ENCODE assay signal across 14 cellular contexts in genomic region chr4:16858275-16858752, GRCh38. TPM values are rescaled to one million over a fixed set of nuclear protein-coding genes. Genes with fewer than 3 reads are reported as not detected.
DNase-seq lines count a peak whose midpoint lies in the region; ATAC-seq, FAIRE-seq and TF ChIP-seq lines count a peak whose summit lies in the region.
"Had no signal": no experiment of that assay in that cellular context is flagged by ENCODE, and none has a peak within 500 bp of the region (broad histone marks: within the 10 kb centered on the region; RNA-seq: fewer than 3 reads in every experiment).

No MANE protein-coding gene starts in this region.

- intact Hi-C loops in OCI-LY7 (cut with micrococcal nuclease; ENCODE audit: unreplicated experiment) = no loop called here

- no peak overlapping the region for H3K4me2 ChIP-seq in OCI-LY7 (ENCODE audit: low read length)

- TF ChIP-seq CTCF in OCI-LY7 (conservative IDR thresholded peaks at IDR 0.05; ENCODE audit: low read length) = no peak

- CTCF ChIA-PET in OCI-LY7 (lab: Charles Lee; ENCODE audit: unreplicated experiment) = no interaction called here

- ATAC-seq in esophagus mucosa = peak; percentile 29
- ATAC-seq in GM19324 (IDR thresholded peaks at IDR 0.05; ENCODE audit: low FRiP score, unreplicated experiment) = no peak
- ATAC-seq in GM21515 (IDR thresholded peaks at IDR 0.05; ENCODE audit: unreplicated experiment) = no peak
- ATAC-seq: effector memory CD8-positive, alpha-beta T cell had no signal

- H4K20me1 ChIP-seq in OCI-LY7 (ENCODE audit: insufficient read depth, low read length) = no peaks in the 10 kb centered on the region

- no peak overlapping the region for H3K27ac ChIP-seq in OCI-LY7 (ENCODE audit: low read depth, low read length, poor library complexity, severe bottlenecking)

- H3K36me3 ChIP-seq in NT2/D1 (ENCODE audit: insufficient read depth, insufficient read length, low read length) (no peaks in the 10 kb centered on the region), OCI-LY7 (ENCODE audit: insufficient read depth, low read length) (no peaks in the 10 kb centered on the region)

- H3K9me3 ChIP-seq in NT2/D1 (ENCODE audit: insufficient read depth, low read length) = no peaks in the 10 kb centered on the region
- no peaks in the 10 kb centered on the region for H3K9me3 ChIP-seq in OCI-LY7 (ENCODE audit: low read length)

- H3K4me3 ChIP-seq in NT2/D1 (ENCODE audit: insufficient read length, low read depth) = no peak overlapping the region
- no peak overlapping the region for H3K4me3 ChIP-seq in OCI-LY7 (ENCODE audit: low read depth, low read length, poor library complexity, severe bottlenecking)

- FAIRE-seq in urothelium cell line (lab: Jason Lieb, UNC) = no peak

- no peak overlapping the region for H2AFZ ChIP-seq in OCI-LY7 (ENCODE audit: low read length)

- H3K9me2 ChIP-seq in OCI-LY7 (ENCODE audit: insufficient read depth, low read length) = no peaks in the 10 kb centered on the region

- BruUV-seq in OCI-LY7 (replicated peaks; lab: Mats Ljungman, UMichigan) = no TSS peak

- H3K27me3 ChIP-seq in NT2/D1 (ENCODE audit: insufficient read depth, insufficient read length) = no peaks in the 10 kb centered on the region

- H3K9ac ChIP-seq in NT2/D1 (ENCODE audit: insufficient read length, low read depth) = no peak overlapping the region

- H3K4me1 ChIP-seq in NT2/D1 (ENCODE audit: insufficient read depth, insufficient read length) (no peaks in the 10 kb centered on the region), OCI-LY7 (ENCODE audit: insufficient read depth, low read length, poor library complexity, severe bottlenecking) (no peaks in the 10 kb centered on the region)

- POLR2A ChIA-PET in OCI-LY7 (lab: Charles Lee) = interaction anchor here (0.5 kb wide), 1 partner anchor 14 kb away, joined by 3 read pairs; no protein-coding TSS in a partner anchor

- H3K79me2 ChIP-seq in OCI-LY7 (ENCODE audit: insufficient read depth, low read depth, low read length) = no peaks in the 10 kb centered on the region

- DNase-seq in NT2/D1 (ENCODE audit: low read depth, low spot score) = peak; percentile 22
- DNase-seq in kidney tubule cell (ENCODE audit: low spot score) = peak; percentile 58
- peak; percentile 26 for DNase-seq in urothelium cell line (ENCODE audit: low spot score)
- DNase-seq in OCI-LY7 (ENCODE audit: low spot score) = no peak
- DNase-seq: activated naive CD8-positive, alpha-beta T cell treated with anti-CD3 and anti-CD28 coated beads, Interleukin-2, amount 10 ng/mL, durations not matched to agents 7 days and 5 days; effector memory CD8-positive, alpha-beta T cell; NCI-H187 treated with DMSO at 0.1 percent for 48 hours; occipital lobe; stimulated activated CD4-positive, alpha-beta T cell treated with anti-CD3 and anti-CD28 coated beads, Interleukin-1b, Interleukin-23, amount 100 ng/mL, for 48 hours; stimulated activated naive CD4-positive, alpha-beta T cell had no signal

RNA-seq across cellular contexts. Expression of gene LDB2, which starts 40.1 kb away (rescaled TPM):
- total RNA-seq in esophagus mucosa (4.9 TPM), OCI-LY7 (2022) (not detected in 2 replicates)
- total RNA-seq in OCI-LY7 (2014; rRNA removed; shearing (Covaris generic)) = not detected in 2 replicates
- total RNA-seq: activated naive CD8-positive, alpha-beta T cell treated with anti-CD3 and anti-CD28 coated beads, Interleukin-2, amount 10 ng/mL, durations not matched to agents 7 days and 5 days; T-helper 1 cell treated with Interleukin-12 subunit alpha and Interleukin-12 subunit beta and Interleukin-4 antibody, amounts not matched to agents 30 ng/mL and 1 ng/mL, for 36 hours had no signal
